Comparison of ENCODE assay signal across 27 cellular contexts in the genomic region with DNA sequence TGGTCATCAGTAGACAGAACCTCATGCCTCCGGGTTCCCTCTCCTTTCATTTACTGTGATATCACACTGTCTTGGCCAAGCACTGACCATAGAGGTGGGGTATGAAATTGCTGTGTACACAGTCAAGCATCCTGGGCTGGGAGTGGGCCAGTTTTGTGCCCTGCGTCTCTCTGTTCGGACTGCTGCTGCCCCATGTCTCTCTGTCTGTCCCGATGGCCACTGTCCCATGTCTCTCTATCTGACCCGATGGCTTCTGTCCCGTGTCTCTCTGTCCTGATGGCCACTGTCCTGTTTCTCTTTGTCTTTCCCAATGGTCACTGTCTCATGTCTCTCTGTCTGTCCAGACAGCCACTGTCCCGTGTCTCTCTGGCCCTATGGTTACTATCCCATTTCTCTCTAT.
"Had no signal": no experiment of that assay in that cellular context is flagged by ENCODE, and none has a peak within 500 bp of the region (broad histone marks: within the 10 kb centered on the region; RNA-seq: fewer than 3 reads in every experiment).

No MANE protein-coding gene starts in this region.

- H3K27me3 Mint-ChIP-seq: activated CD4-positive, alpha-beta T cell treated with anti-CD3 and anti-CD28 coated beads, Interleukin-2, amount 10 ng/mL, durations not matched to agents 24 days and 14 days; activated CD8-positive, alpha-beta memory T cell treated with anti-CD3 and anti-CD28 coated beads, Interleukin-2, amount 10 ng/mL, durations not matched to agents 7 days and 5 days; activated naive CD8-positive, alpha-beta T cell treated with anti-CD3 and anti-CD28 coated beads for 36 hours; activated T-cell treated with anti-CD3 and anti-CD28 coated beads, Interleukin-2, amount 50 U/mL, for 24 hours had no signal

- H3K27ac ChIP-seq: ascending aorta, body of pancreas, SJSA1 had no signal

- H3K27ac Mint-ChIP-seq: activated B cell treated with CpG ODN at 0.5 μM for 24 hours; activated CD4-positive, alpha-beta T cell treated with anti-CD3 and anti-CD28 coated beads, Interleukin-2, amount 10 ng/mL, durations not matched to agents 24 days and 14 days; activated CD8-positive, alpha-beta memory T cell treated with anti-CD3 and anti-CD28 coated beads, Interleukin-2, amount 10 ng/mL, durations not matched to agents 7 days and 5 days; activated naive CD4-positive, alpha-beta T cell treated with anti-CD3 and anti-CD28 coated beads for 36 hours; activated naive CD8-positive, alpha-beta T cell treated with anti-CD3 and anti-CD28 coated beads for 36 hours; activated T-cell treated with anti-CD3 and anti-CD28 coated beads, Interleukin-2, amount 50 U/mL, for 24 hours; activated T-helper 1 cell treated with anti-CD3 and anti-CD28 coated beads, Interleukin-12 subunit alpha, Interleukin-12 subunit beta, Interleukin-2, Interleukin-4 antibody, amounts not matched to agents 30 ng/mL and 10 ng/mL and 1 ng/mL, durations not matched to agents 14 hours and 24 hours and 36 hours; T-helper 1 cell treated with Interleukin-12 subunit alpha and Interleukin-12 subunit beta and Interleukin-4 antibody, amounts not matched to agents 30 μg/mL and 1 μg/mL, for 36 hours had no signal

- H3K9me3 ChIP-seq: ascending aorta, body of pancreas, SJSA1 had no signal

- DNase-seq: activated B cell treated with CpG ODN at 0.5 μM for 24 hours; activated CD4-positive, alpha-beta T cell treated with anti-CD3 and anti-CD28 coated beads for 1 hour; activated CD4-positive, alpha-beta T cell treated with anti-CD3 and anti-CD28 coated beads, Interleukin-2, amount 10 ng/mL, durations not matched to agents 24 days and 14 days; activated CD4-positive, alpha-beta T cell treated with anti-CD3 and anti-CD28 coated beads, Interleukin-2, amount 50 U/mL, for 48 hours; activated CD8-positive, alpha-beta memory T cell treated with anti-CD3 and anti-CD28 coated beads, Interleukin-2, amount 10 ng/mL, durations not matched to agents 7 days and 5 days; activated effector memory CD4-positive, alpha-beta T cell treated with anti-CD3 and anti-CD28 coated beads, Interleukin-2, amount 50 U/mL, for 16 hours; activated T-cell treated with anti-CD3 and anti-CD28 coated beads, Interleukin-2, amount 50 U/mL, for 24 hours; amniotic stem cell; body of pancreas; KG1; NCI-H1048; NCI-H1930; NCI-H2171; NCI-H2227 treated with DMSO at 0.1 percent for 48 hours; NCI-H526; NK-92 treated with Interleukin-12 subunit alpha and Interleukin-12 subunit beta, amount 100 ng/mL, for 24 hours; SHP77; SW 1271; T1000 had no signal

- H3K27me3 ChIP-seq: ascending aorta, body of pancreas, SJSA1 had no signal

- H3K4me1 ChIP-seq: ascending aorta had no signal

- H3K4me3 Mint-ChIP-seq: activated B cell treated with CpG ODN at 0.5 μM for 24 hours; activated CD4-positive, alpha-beta T cell treated with anti-CD3 and anti-CD28 coated beads, Interleukin-2, amount 10 ng/mL, durations not matched to agents 24 days and 14 days; activated CD8-positive, alpha-beta memory T cell treated with anti-CD3 and anti-CD28 coated beads, Interleukin-2, amount 10 ng/mL, durations not matched to agents 7 days and 5 days; activated naive CD4-positive, alpha-beta T cell treated with anti-CD3 and anti-CD28 coated beads for 36 hours; activated naive CD8-positive, alpha-beta T cell treated with anti-CD3 and anti-CD28 coated beads for 36 hours; activated T-cell treated with anti-CD3 and anti-CD28 coated beads, Interleukin-2, amount 50 U/mL, for 24 hours; activated T-helper 1 cell treated with anti-CD3 and anti-CD28 coated beads, Interleukin-12 subunit alpha, Interleukin-12 subunit beta, Interleukin-2, Interleukin-4 antibody, amounts not matched to agents 30 ng/mL and 10 ng/mL and 1 ng/mL, durations not matched to agents 14 hours and 24 hours and 36 hours; T-helper 1 cell treated with Interleukin-12 subunit alpha and Interleukin-12 subunit beta and Interleukin-4 antibody, amounts not matched to agents 30 μg/mL and 1 μg/mL, for 36 hours had no signal

- ATAC-seq: activated CD8-positive, alpha-beta memory T cell treated with anti-CD3 and anti-CD28 coated beads, Interleukin-2, amount 10 ng/mL, durations not matched to agents 7 days and 5 days; body of pancreas; SK-N-SH treated with all-trans-retinoic acid at 6 μM for 48 hours had no signal

- H3K36me3 ChIP-seq: ascending aorta, SJSA1 had no signal

- H3K9me3 Mint-ChIP-seq: activated B cell treated with CpG ODN at 0.5 μM for 24 hours; activated CD4-positive, alpha-beta T cell treated with anti-CD3 and anti-CD28 coated beads, Interleukin-2, amount 10 ng/mL, durations not matched to agents 24 days and 14 days; activated naive CD4-positive, alpha-beta T cell treated with anti-CD3 and anti-CD28 coated beads for 36 hours; activated naive CD8-positive, alpha-beta T cell treated with anti-CD3 and anti-CD28 coated beads for 36 hours; activated T-cell treated with anti-CD3 and anti-CD28 coated beads, Interleukin-2, amount 50 U/mL, for 24 hours; activated T-helper 1 cell treated with anti-CD3 and anti-CD28 coated beads, Interleukin-12 subunit alpha, Interleukin-12 subunit beta, Interleukin-2, Interleukin-4 antibody, amounts not matched to agents 30 ng/mL and 10 ng/mL and 1 ng/mL, durations not matched to agents 14 hours and 24 hours and 36 hours; IgD-negative memory B cell; T-helper 1 cell treated with Interleukin-12 subunit alpha and Interleukin-12 subunit beta and Interleukin-4 antibody, amounts not matched to agents 30 μg/mL and 1 μg/mL, for 36 hours had no signal

- H3K36me3 Mint-ChIP-seq: activated CD8-positive, alpha-beta memory T cell treated with anti-CD3 and anti-CD28 coated beads, Interleukin-2, amount 10 ng/mL, durations not matched to agents 7 days and 5 days; activated naive CD8-positive, alpha-beta T cell treated with anti-CD3 and anti-CD28 coated beads for 36 hours had no signal

- H3K4me3 ChIP-seq: ascending aorta, body of pancreas, SJSA1 had no signal
